Comparison of ENCODE assay signal across 26 cellular contexts in genomic region chr13:111312944-111313590, GRCh38. TPM values are rescaled to one million over a fixed set of nuclear protein-coding genes. Genes with fewer than 3 reads are reported as not detected.
DNase-seq lines count a peak whose midpoint lies in the region; ATAC-seq and TF ChIP-seq lines count a peak whose summit lies in the region.
"Had no signal": no experiment of that assay in that cellular context is flagged by ENCODE, and none has a peak within 500 bp of the region (broad histone marks: within the 10 kb centered on the region; RNA-seq: fewer than 3 reads in every experiment).

No MANE protein-coding gene starts in this region.

- no peaks in the 10 kb centered on the region for H3K9me3 ChIP-seq in right cardiac atrium (ENCODE audit: control insufficient read depth, low read length)
- H3K9me3 ChIP-seq in osteoblast (ENCODE audit: low read depth, low read length) = no peaks in the 10 kb centered on the region
- no peaks in the 10 kb centered on the region for H3K9me3 ChIP-seq in CD8-positive, alpha-beta memory T cell (ENCODE audit: low read length)

- DNase-seq in Right ventricle myocardium superior (no peak), right cardiac atrium (no peak), osteoblast (ENCODE audit: insufficient read length, low spot score, missing footprints) (peak; percentile 86), D341Med (ENCODE audit: low spot score) (no peak)
- no peak for DNase-seq in CD8-positive, alpha-beta memory T cell
- DNase-seq: CD4-positive, CD25-positive, alpha-beta regulatory T cell; COR-L47; GDM1; Karpas-422; NCI-H1092; NCI-H1417 treated with DMSO at 0.1 percent for 48 hours; NCI-H1694 treated with DMSO at 0.1 percent for 48 hours; NCI-H2081; NCI-H2227 treated with DMSO at 0.1 percent for 48 hours; NCI-H69; RPMI8226; SHP77 had no signal

- H3K9me3 Mint-ChIP-seq in stimulated activated memory B cell treated with anti-CD40 and anti-IgM and Interleukin-4, amounts not matched to agents 10 μg/mL and 1 μg/mL and 100 μg/mL, for 72 hours = peaks cover 23% of the 10 kb centered on the region
- peaks cover 0 to 21% (median 14%) of the 10 kb centered on the region in 5 donors for H3K9me3 Mint-ChIP-seq in CD8-positive, alpha-beta memory T cell

- H3K27me3 Mint-ChIP-seq in stimulated activated memory B cell treated with anti-CD40 and anti-IgM and Interleukin-4, amounts not matched to agents 10 μg/mL and 1 μg/mL and 100 μg/mL, for 72 hours = no peaks in the 10 kb centered on the region
- no peaks in the 10 kb centered on the region for H3K27me3 Mint-ChIP-seq in CD8-positive, alpha-beta memory T cell
- H3K27me3 Mint-ChIP-seq: CD4-positive, CD25-positive, alpha-beta regulatory T cell had no signal

- intact Hi-C loops in Right ventricle myocardium superior (cut with DNase I) (no loop called here), right cardiac atrium (cut with DNase I) (no loop called here)

- no peak overlapping the region for H2AFZ ChIP-seq in osteoblast (ENCODE audit: low read length)

- H3K36me3 ChIP-seq in osteoblast (ENCODE audit: insufficient read depth, low read length) = no peaks in the 10 kb centered on the region
- no peaks in the 10 kb centered on the region for H3K36me3 ChIP-seq in CD8-positive, alpha-beta memory T cell (ENCODE audit: insufficient read depth, low read length)

- H3K27ac Mint-ChIP-seq in stimulated activated memory B cell treated with anti-CD40 and anti-IgM and Interleukin-4, amounts not matched to agents 10 μg/mL and 1 μg/mL and 100 μg/mL, for 72 hours = no peak overlapping the region
- no peak overlapping the region for H3K27ac Mint-ChIP-seq in CD8-positive, alpha-beta memory T cell
- H3K27ac Mint-ChIP-seq: CD4-positive, CD25-positive, alpha-beta regulatory T cell had no signal

- CTCF ChIA-PET in CD8-positive, alpha-beta memory T cell (lab: Charles Lee) = no interaction called here

- H3K4me1 ChIP-seq in right cardiac atrium (ENCODE audit: control insufficient read depth, insufficient read depth, low read length) (no peaks in the 10 kb centered on the region), osteoblast (ENCODE audit: insufficient read depth, low read length) (no peaks in the 10 kb centered on the region)
- H3K4me1 ChIP-seq in CD8-positive, alpha-beta memory T cell (ENCODE audit: insufficient read depth, low read length) = no peaks in the 10 kb centered on the region

- ATAC-seq in Right ventricle myocardium superior (ENCODE audit: poor library complexity) (peak; percentile 20), right cardiac atrium (no peak), GM21737 (IDR thresholded peaks at IDR 0.05; ENCODE audit: unreplicated experiment) (no peak)
- peak; percentile 20 for ATAC-seq in stimulated activated memory B cell treated with anti-CD40 and anti-IgM and Interleukin-4, amounts not matched to agents 10 μg/mL and 1 μg/mL and 100 μg/mL, for 72 hours
- ATAC-seq: GM12878, HCT116 had no signal

- peaks cover 81% of the 10 kb centered on the region for H3K36me3 Mint-ChIP-seq in stimulated activated memory B cell treated with anti-CD40 and anti-IgM and Interleukin-4, amounts not matched to agents 10 μg/mL and 1 μg/mL and 100 μg/mL, for 72 hours
- H3K36me3 Mint-ChIP-seq in CD8-positive, alpha-beta memory T cell = peaks cover 20 to 51% (median 34%) of the 10 kb centered on the region in 3 donors

- no peak overlapping the region for H3K4me3 ChIP-seq in right cardiac atrium (ENCODE audit: low read length)
- no peak overlapping the region for H3K4me3 ChIP-seq in osteoblast (ENCODE audit: insufficient read depth, low read length)
- no peak overlapping the region for H3K4me3 ChIP-seq in CD8-positive, alpha-beta memory T cell (ENCODE audit: low read length)
- H3K4me3 ChIP-seq: GM12878 had no signal

- no peaks in the 10 kb centered on the region for H3K4me1 Mint-ChIP-seq in stimulated activated memory B cell treated with anti-CD40 and anti-IgM and Interleukin-4, amounts not matched to agents 10 μg/mL and 1 μg/mL and 100 μg/mL, for 72 hours
- no peaks in the 10 kb centered on the region for H3K4me1 Mint-ChIP-seq in CD8-positive, alpha-beta memory T cell

- no peaks in the 10 kb centered on the region for H3K79me2 ChIP-seq in osteoblast (ENCODE audit: insufficient read depth, low read length)

- no peak overlapping the region for H3K4me2 ChIP-seq in osteoblast (ENCODE audit: insufficient read depth, low read length)

- POLR2A ChIA-PET in CD8-positive, alpha-beta memory T cell (lab: Charles Lee) = no interaction called here

- WGBS in right cardiac atrium = 98% methylated on average over 17 of the region's 17 CpGs

- H4K20me1 ChIP-seq in osteoblast (ENCODE audit: insufficient read depth, low read length) = peaks cover 6% of the 10 kb centered on the region

- H3K27ac ChIP-seq in right cardiac atrium (ENCODE audit: low read length) (no peak overlapping the region), osteoblast (ENCODE audit: low read depth, low read length) (no peak overlapping the region)
- no peak overlapping the region for H3K27ac ChIP-seq in CD8-positive, alpha-beta memory T cell (ENCODE audit: low read depth, low read length)

- no peak overlapping the region for H3K4me3 Mint-ChIP-seq in stimulated activated memory B cell treated with anti-CD40 and anti-IgM and Interleukin-4, amounts not matched to agents 10 μg/mL and 1 μg/mL and 100 μg/mL, for 72 hours
- no peak overlapping the region for H3K4me3 Mint-ChIP-seq in CD8-positive, alpha-beta memory T cell
- H3K4me3 Mint-ChIP-seq: CD4-positive, CD25-positive, alpha-beta regulatory T cell had no signal

- no peaks in the 10 kb centered on the region for H3K27me3 ChIP-seq in right cardiac atrium (ENCODE audit: control insufficient read depth, insufficient read depth)
- no peaks in the 10 kb centered on the region for H3K27me3 ChIP-seq in osteoblast (ENCODE audit: insufficient read depth, low read length)
- no peaks in the 10 kb centered on the region for H3K27me3 ChIP-seq in CD8-positive, alpha-beta memory T cell (ENCODE audit: insufficient read depth, low read length, poor library complexity, severe bottlenecking)

- TF ChIP-seq CTCF in osteoblast (IDR thresholded peaks at IDR 0.05; ENCODE audit: extremely low read depth, low read depth, low read length) = no peak

RNA-seq across cellular contexts. Expression of gene TEX29, which starts 7.4 kb away (rescaled TPM):
- total RNA-seq in Right ventricle myocardium superior (not detected), right cardiac atrium (under 1 TPM in 1 of 4 donors, not detected in 3; 0.48 TPM), osteoblast (0.36 TPM in 1 of 2 replicates, not detected in the other)
- 0.25 TPM for polyA plus RNA-seq in right cardiac atrium
- not detected for total RNA-seq in CD8-positive, alpha-beta memory T cell
- polyA plus RNA-seq in CD8-positive, alpha-beta memory T cell = not detected
- total RNA-seq: A172; CD4-positive, CD25-positive, alpha-beta regulatory T cell; GM12878; H1; HT-29; NCI-H460; SK-MEL-5 had no signal
- polyA plus RNA-seq: CD4-positive, CD25-positive, alpha-beta regulatory T cell had no signal

Comparison
In these comparisons a context has a peak if more than half of its experiments do, and no peak if none do; other contexts are left out.
1. ATAC-seq: peak in Right ventricle myocardium superior (single experiment) and stimulated activated memory B cell treated with anti-CD40 and anti-IgM and Interleukin-4, amounts not matched to agents 10 μg/mL and 1 μg/mL and 100 μg/mL, for 72 hours (single experiment); none in right cardiac atrium (0 of 2) and GM21737 (single experiment).